33 cellular contexts compared by ENCODE assay signal in the genomic region with DNA sequence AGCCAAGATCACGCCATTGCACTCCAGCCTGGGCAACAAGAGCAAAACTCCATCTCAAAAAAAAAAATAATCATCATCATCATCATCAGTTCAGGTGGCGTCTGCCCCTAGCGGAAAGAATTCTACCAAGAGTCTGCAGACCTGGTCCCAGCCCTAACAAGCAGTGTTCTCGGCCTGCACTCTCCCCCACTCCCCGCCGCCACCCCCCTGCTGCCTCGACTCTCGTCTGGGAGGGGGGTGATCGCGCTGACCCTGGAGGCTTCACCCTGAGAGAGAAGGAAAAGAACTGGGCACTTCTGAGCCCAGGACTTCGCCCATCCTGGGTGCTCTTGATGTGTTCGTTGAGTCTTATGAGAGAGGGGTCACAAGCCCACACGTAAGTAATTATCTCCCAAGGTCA.
"Had no signal": no experiment of that assay in that cellular context is flagged by ENCODE, and none has a peak within 500 bp of the region (broad histone marks: within the 10 kb centered on the region; RNA-seq: fewer than 3 reads in every experiment).

No MANE protein-coding gene starts in this region.

- H3K36me3 Mint-ChIP-seq: activated CD4-positive, alpha-beta memory T cell treated with anti-CD3 and anti-CD28 coated beads for 36 hours; activated CD8-positive, alpha-beta memory T cell treated with anti-CD3 and anti-CD28 coated beads, Interleukin-2, amount 10 ng/mL, durations not matched to agents 7 days and 5 days; activated naive CD8-positive, alpha-beta T cell had no signal

- H3K27me3 ChIP-seq: brain microvascular endothelial cell, esophagus squamous epithelium, gastroesophageal sphincter, heart right ventricle had no signal

- H3K27ac ChIP-seq: brain microvascular endothelial cell, epithelial cell of prostate, esophagus squamous epithelium, gastroesophageal sphincter, heart right ventricle, WERI-Rb-1 had no signal

- H3K9me3 ChIP-seq: esophagus squamous epithelium, gastroesophageal sphincter, heart right ventricle had no signal

- H3K4me1 Mint-ChIP-seq: activated CD4-positive, alpha-beta T cell treated with anti-CD3 and anti-CD28 coated beads for 36 hours; activated CD4-positive, alpha-beta T cell treated with anti-CD3 and anti-CD28 coated beads, Interleukin-2, amount 10 ng/mL, durations not matched to agents 24 days and 14 days; activated CD8-positive, alpha-beta memory T cell treated with anti-CD3 and anti-CD28 coated beads, Interleukin-2, amount 10 ng/mL, durations not matched to agents 7 days and 5 days had no signal

- H3K27me3 Mint-ChIP-seq: activated CD4-positive, alpha-beta memory T cell treated with anti-CD3 and anti-CD28 coated beads for 36 hours; activated CD4-positive, alpha-beta T cell treated with anti-CD3 and anti-CD28 coated beads for 36 hours; activated CD4-positive, alpha-beta T cell treated with anti-CD3 and anti-CD28 coated beads, Interleukin-2, amount 10 ng/mL, durations not matched to agents 24 days and 14 days; activated CD8-positive, alpha-beta memory T cell treated with anti-CD3 and anti-CD28 coated beads, Interleukin-2, amount 10 ng/mL, durations not matched to agents 7 days and 5 days; activated naive CD8-positive, alpha-beta T cell; T-helper 17 cell had no signal

- H3K27ac Mint-ChIP-seq: activated CD4-positive, alpha-beta memory T cell treated with anti-CD3 and anti-CD28 coated beads for 36 hours; activated CD4-positive, alpha-beta T cell treated with anti-CD3 and anti-CD28 coated beads for 36 hours; activated CD4-positive, alpha-beta T cell treated with anti-CD3 and anti-CD28 coated beads, Interleukin-2, amount 10 ng/mL, durations not matched to agents 24 days and 14 days; activated CD8-positive, alpha-beta memory T cell treated with anti-CD3 and anti-CD28 coated beads, Interleukin-2, amount 10 ng/mL, durations not matched to agents 7 days and 5 days; activated CD8-positive, alpha-beta T cell treated with anti-CD3 and anti-CD28 coated beads, Interleukin-2, amount 10 ng/mL, durations not matched to agents 7 days and 5 days; activated naive CD8-positive, alpha-beta T cell; activated T-helper 1 cell treated with anti-CD3 and anti-CD28 coated beads, Interleukin-12 subunit alpha, Interleukin-12 subunit beta, Interleukin-2, Interleukin-4 antibody, amounts not matched to agents 30 ng/mL and 10 ng/mL and 1 ng/mL, durations not matched to agents 14 hours and 24 hours and 36 hours; activated T-helper 2 cell treated with anti-CD3 and anti-CD28 coated beads, Interferon-gamma antibody, Interleukin-2, Interleukin-4, amounts not matched to agents 10 μg/mL and 5 μg/mL and 100 μg/mL, durations not matched to agents 14 hours and 24 hours and 36 hours; effector memory CD8-positive, alpha-beta T cell; T-helper 17 cell; T-helper 2 cell treated with Interferon-gamma antibody and Interleukin-4, amounts not matched to agents 5 μg/mL and 100 μg/mL, for 36 hours had no signal

- H3K4me3 Mint-ChIP-seq: activated CD4-positive, alpha-beta memory T cell treated with anti-CD3 and anti-CD28 coated beads for 36 hours; activated CD4-positive, alpha-beta T cell treated with anti-CD3 and anti-CD28 coated beads for 36 hours; activated CD4-positive, alpha-beta T cell treated with anti-CD3 and anti-CD28 coated beads, Interleukin-2, amount 10 ng/mL, durations not matched to agents 24 days and 14 days; activated CD8-positive, alpha-beta memory T cell treated with anti-CD3 and anti-CD28 coated beads, Interleukin-2, amount 10 ng/mL, durations not matched to agents 7 days and 5 days; activated CD8-positive, alpha-beta T cell treated with anti-CD3 and anti-CD28 coated beads, Interleukin-2, amount 10 ng/mL, durations not matched to agents 7 days and 5 days; activated naive CD8-positive, alpha-beta T cell; activated T-helper 1 cell treated with anti-CD3 and anti-CD28 coated beads, Interleukin-12 subunit alpha, Interleukin-12 subunit beta, Interleukin-2, Interleukin-4 antibody, amounts not matched to agents 30 ng/mL and 10 ng/mL and 1 ng/mL, durations not matched to agents 14 hours and 24 hours and 36 hours; effector memory CD8-positive, alpha-beta T cell; T-helper 17 cell; T-helper 2 cell treated with Interferon-gamma antibody and Interleukin-4, amounts not matched to agents 5 μg/mL and 100 μg/mL, for 36 hours had no signal

- H3K4me3 ChIP-seq: esophagus squamous epithelium, gastroesophageal sphincter, heart right ventricle had no signal

- DNase-seq: activated CD4-positive, alpha-beta memory T cell treated with anti-CD3 and anti-CD28 coated beads for 36 hours; activated CD4-positive, alpha-beta T cell treated with anti-CD3 and anti-CD28 coated beads for 36 hours; activated CD4-positive, alpha-beta T cell treated with anti-CD3 and anti-CD28 coated beads, Interleukin-2, amount 10 ng/mL, durations not matched to agents 24 days and 14 days; activated CD4-positive, CD25-positive, alpha-beta regulatory T cell; activated CD4-positive, CD25-positive, alpha-beta regulatory T cell treated with anti-CD3 and anti-CD28 coated beads, Interleukin-2, amount 50 U/mL, for 72 hours; activated CD8-positive, alpha-beta memory T cell treated with anti-CD3 and anti-CD28 coated beads, Interleukin-2, amount 10 ng/mL, durations not matched to agents 7 days and 5 days; activated CD8-positive, alpha-beta memory T cell treated with anti-CD3 and anti-CD28 coated beads, Interleukin-2, amount 50 U/mL, for 4 hours; activated CD8-positive, alpha-beta T cell treated with anti-CD3 and anti-CD28 coated beads, Interleukin-2, amount 10 ng/mL, durations not matched to agents 7 days and 5 days; activated effector memory CD4-positive, alpha-beta T cell treated with anti-CD3 and anti-CD28 coated beads, Interleukin-2, amount 50 U/mL, for 16 hours; activated naive CD4-positive, alpha-beta T cell treated with anti-CD3 and anti-CD28 coated beads, Interleukin-2, amount 50 U/mL, for 16 hours; activated T-cell treated with anti-CD3 and anti-CD28 coated beads, Interleukin-2, amount 50 U/mL, for 1 hour; activated T-cell treated with anti-CD3 and anti-CD28 coated beads, Interleukin-2, amount 50 U/mL, for 48 hours; amniotic stem cell; anterior cingulate cortex; brain microvascular endothelial cell; caudate nucleus; cortex of kidney; dermis blood vessel endothelial cell; effector CD4-positive, alpha-beta T cell; effector memory CD8-positive, alpha-beta T cell; esophagus squamous epithelium; foreskin melanocyte; heart right ventricle; T-helper 1 cell; T-helper 17 cell; T1000; WERI-Rb-1 had no signal

- H3K9me3 Mint-ChIP-seq: activated CD4-positive, alpha-beta memory T cell treated with anti-CD3 and anti-CD28 coated beads for 36 hours; activated CD4-positive, alpha-beta T cell treated with anti-CD3 and anti-CD28 coated beads, Interleukin-2, amount 10 ng/mL, durations not matched to agents 24 days and 14 days; activated T-helper 1 cell treated with anti-CD3 and anti-CD28 coated beads, Interleukin-12 subunit alpha, Interleukin-12 subunit beta, Interleukin-2, Interleukin-4 antibody, amounts not matched to agents 30 ng/mL and 10 ng/mL and 1 ng/mL, durations not matched to agents 14 hours and 24 hours and 36 hours; activated T-helper 2 cell treated with anti-CD3 and anti-CD28 coated beads, Interferon-gamma antibody, Interleukin-2, Interleukin-4, amounts not matched to agents 10 μg/mL and 5 μg/mL and 100 μg/mL, durations not matched to agents 14 hours and 24 hours and 36 hours; effector memory CD8-positive, alpha-beta T cell; T-helper 2 cell treated with Interferon-gamma antibody and Interleukin-4, amounts not matched to agents 5 μg/mL and 100 μg/mL, for 36 hours had no signal

- H3K36me3 ChIP-seq: brain microvascular endothelial cell, esophagus squamous epithelium, gastroesophageal sphincter, heart right ventricle, WERI-Rb-1 had no signal
